In genomic region chr21:45896431-45896830, GRCh38 we compare ENCODE assay signal across 6 cellular contexts.
DNase-seq lines count a peak whose midpoint lies in the region; ATAC-seq and TF ChIP-seq lines count a peak whose summit lies in the region.
"Not testable (repeated sequence)": the region's sequence is repeated elsewhere in the genome, so short reads cannot be mapped to it uniquely, and the experiment has no call there.

No MANE protein-coding gene starts in this region.

- not testable (repeated sequence) for H3K4me1 ChIP-seq in RWPE2 (ENCODE audit: insufficient read depth, poor library complexity, severe bottlenecking); right lobe of liver; mucosa of descending colon (ENCODE audit: low read depth)
- H3K4me1 ChIP-seq in spleen: peaks cover 9 to 36% (median 34%) of the 10 kb centered on the region in 6 donors

- intact Hi-C loops in left ventricle myocardium superior (cut with micrococcal nuclease); right lobe of liver (cut with DNase I); mucosa of descending colon (cut with DNase I, micrococcal nuclease); posterior vena cava (cut with DNase I); spleen (cut with DNase I; ENCODE audit: low total_unique reads): not testable (repeated sequence)

- not testable (repeated sequence) for TF ChIP-seq POLR2A in right lobe of liver (IDR thresholded peaks at IDR 0.05); spleen (IDR thresholded peaks at IDR 0.05)

- H3K27me3 ChIP-seq in RWPE2 (ENCODE audit: insufficient read depth, poor library complexity, severe bottlenecking); right lobe of liver; spleen (replicated peaks in 1 of 7): not testable (repeated sequence)

- not testable (repeated sequence) for TF ChIP-seq CTCF in RWPE2 (IDR thresholded peaks at IDR 0.05; ENCODE audit: poor library complexity, severe bottlenecking); right lobe of liver (IDR thresholded peaks at IDR 0.05); mucosa of descending colon (IDR thresholded peaks at IDR 0.05); spleen (IDR thresholded peaks at IDR 0.05 in 8 of 11, conservative IDR thresholded peaks at IDR 0.05 in 3 of 11)

- DNase-seq in RWPE2 (ENCODE audit: low spot score) (peak; percentile 25), left ventricle myocardium superior (peak; percentile 22), right lobe of liver (peak in 2 of 3 donors; percentile 17 to 45), mucosa of descending colon (peak in 2 of 3 donors; percentile 9 to 29), posterior vena cava (ENCODE audit: low spot score) (peak; percentile 44), spleen (peak; percentile 73)

- H3K36me3 ChIP-seq in RWPE2 (ENCODE audit: low read depth); right lobe of liver; mucosa of descending colon (ENCODE audit: low read depth): not testable (repeated sequence)
- H3K36me3 ChIP-seq in spleen: peaks cover 0 to 21% (median 0%) of the 10 kb centered on the region in 6 donors

- not testable (repeated sequence) for H3K9me3 ChIP-seq in RWPE2 (ENCODE audit: severe bottlenecking); right lobe of liver; mucosa of descending colon; spleen

- H3K4me3 ChIP-seq in RWPE2 (ENCODE audit: severe bottlenecking); right lobe of liver; mucosa of descending colon; spleen: not testable (repeated sequence)

- not testable (repeated sequence) for ATAC-seq in RWPE2 (ENCODE audit: low read depth); left ventricle myocardium superior; right lobe of liver; mucosa of descending colon

- WGBS in right lobe of liver (ENCODE audit: insufficient coverage, low coverage, low lambda C conversion rate, missing lambda C conversion rate): 76% methylated on average over 12 of the region's 18 CpGs
- WGBS in spleen, 5 donors: 86 to 96% (median 91%) methylated on average over 18 of the region's 18 CpGs

- not testable (repeated sequence) for H3K27ac ChIP-seq in RWPE2 (ENCODE audit: poor library complexity, severe bottlenecking); right lobe of liver; spleen

Comparison
In these comparisons a context has a peak if more than half of its experiments do, and no peak if none do; other contexts are left out.
1. DNase-seq: peak in every context shown above with its lines; median percentile 73 in spleen; 44 in posterior vena cava; 31 in right lobe of liver; 25 in RWPE2; 22 in left ventricle myocardium superior; 19 in mucosa of descending colon.